In genomic region chr15:66505430-66505811, GRCh38 we compare ENCODE assay signal across 8 cellular contexts. TPM values are rescaled to one million over a fixed set of nuclear protein-coding genes. Genes with fewer than 3 reads are reported as not detected.
DNase-seq lines count a peak whose midpoint lies in the region; ATAC-seq, FAIRE-seq and TF ChIP-seq lines count a peak whose summit lies in the region.

No MANE protein-coding gene starts in this region.

- H3K27ac ChIP-seq in adrenal gland (peak overlapping the region; percentile 87 to 96 (median 92)), left lung (peak overlapping the region; percentile 93 to 95), tibial artery (peak overlapping the region; percentile 88 to 90)

- TF ChIP-seq CTCF in adrenal gland (IDR thresholded peaks at IDR 0.05) (no peak), left lung (IDR thresholded peaks at IDR 0.05) (no peak), tibial artery (IDR thresholded peaks at IDR 0.05) (no peak)

- H3K9me3 ChIP-seq in adrenal gland (replicated peaks in 1 of 3) = no peaks in the 10 kb centered on the region
- H3K9me3 ChIP-seq in left lung = no peaks in the 10 kb centered on the region
- no peaks in the 10 kb centered on the region for H3K9me3 ChIP-seq in tibial artery

- WGBS in adrenal gland, 4 donors = 0 to 3% (median 1%) methylated on average over 6 to 13 of the region's 13 CpGs

- peak; percentile 7 for ATAC-seq in HG03097 (IDR thresholded peaks at IDR 0.05; ENCODE audit: low FRiP score, unreplicated experiment)
- ATAC-seq in left lung = no peak
- no peak for ATAC-seq in GM18858 (IDR thresholded peaks at IDR 0.05; ENCODE audit: unreplicated experiment)
- ATAC-seq in GM18520 (IDR thresholded peaks at IDR 0.05; ENCODE audit: unreplicated experiment) = no peak

- DNase-seq in GM12891 (ENCODE audit: insufficient read length, low spot score) (no peak), adrenal gland (no peak), left lung (no peak), tibial artery (no peak), AML-193 (lab: John Stamatoyannopoulos, UW) (no peak)

- intact Hi-C loops in adrenal gland (cut with DNase I) (no loop called here), left lung (cut with DNase I) (no loop called here), tibial artery (cut with DNase I; ENCODE audit: low total_unique reads) (loop anchor here (5.0 kb wide), 1 partner anchor 347 kb away; no protein-coding TSS in a partner anchor)

- TF ChIP-seq POLR2A in GM12891 (IDR thresholded peaks at IDR 0.05; ENCODE audit: low read depth, low read length) (no peak), adrenal gland (IDR thresholded peaks at IDR 0.05) (peak in 1 of 2 donors; percentile 13)

- H3K4me1 ChIP-seq in adrenal gland (replicated peaks in 1 of 2) (peaks cover 14 to 28% of the 10 kb centered on the region in 2 donors), left lung (peaks cover 13 to 44% of the 10 kb centered on the region in 2 donors), tibial artery (peaks cover 0 to 27% (median 19%) of the 10 kb centered on the region in 4 donors)

- no peaks in the 10 kb centered on the region for H3K27me3 ChIP-seq in adrenal gland
- no peaks in the 10 kb centered on the region for H3K27me3 ChIP-seq in left lung
- no peaks in the 10 kb centered on the region for H3K27me3 ChIP-seq in tibial artery

- FAIRE-seq in GM12891 (lab: Jason Lieb, UNC) = peak; percentile 45

- peaks cover 0 to 28% of the 10 kb centered on the region in 2 donors for H3K36me3 ChIP-seq in adrenal gland (replicated peaks in 1 of 2)
- H3K36me3 ChIP-seq in left lung = peaks cover 9 to 31% of the 10 kb centered on the region in 2 donors
- peaks cover 26 to 28% (median 26%) of the 10 kb centered on the region in 3 donors for H3K36me3 ChIP-seq in tibial artery

- H3K4me3 ChIP-seq in adrenal gland (peak overlapping the region; percentile 79 to 91 (median 84)), left lung (peak overlapping the region; percentile 70 to 94), tibial artery (peak overlapping the region; percentile 77 to 78)

TF ChIP-seq in GM12891, 5 proteins besides CTCF, POLR2A, EP300 and RAD21:
- TF ChIP-seq POU2F2 (IDR thresholded peaks at IDR 0.05; ENCODE audit: low read depth, low read length) = no peak
- no peak for TF ChIP-seq TAF1 (IDR thresholded peaks at IDR 0.05; ENCODE audit: low read depth, low read length)
- TF ChIP-seq PAX5 (IDR thresholded peaks at IDR 0.05; ENCODE audit: insufficient read depth, low read length, severe bottlenecking) = no peak
- no peak for TF ChIP-seq POLR2AphosphoS5 (IDR thresholded peaks at IDR 0.05; ENCODE audit: low read depth, low read length)
- no peak for TF ChIP-seq SPI1 (IDR thresholded peaks at IDR 0.05; ENCODE audit: low read depth, low read length)

RNA-seq across cellular contexts. Expression of gene ZWILCH, which starts 0.3 kb away (rescaled TPM):
- polyA plus RNA-seq in GM12891 (2012; ENCODE audit: low read depth, missing spikeins) = 11.4 TPM
- 1 to 10 TPM; 1.1 to 6.1 (median 3.8) TPM for total RNA-seq in adrenal gland
- 1 to 10 TPM; 2.5 to 5.4 (median 2.7) TPM for polyA plus RNA-seq in adrenal gland
- total RNA-seq in left lung = 10 to 100 TPM in 1 of 2 donors, 1 to 10 TPM in 1; 8.6 to 13.6 TPM

RNA-seq across cellular contexts. Expression of gene RPL4, which starts 0.8 kb away (rescaled TPM):
- polyA plus RNA-seq in GM12891 (2012; ENCODE audit: low read depth, missing spikeins) = 6,764 TPM
- total RNA-seq in adrenal gland (1,000 to 10,000 TPM; 1,447 to 3,854 (median 2,056) TPM), left lung (1,000 to 10,000 TPM; 1,719 to 1,750 TPM)
- polyA plus RNA-seq in adrenal gland = 1,000 to 10,000 TPM; 2,371 to 3,619 (median 2,744) TPM

RNA-seq across cellular contexts. Expression of gene SNAPC5, which starts 7.9 kb away (rescaled TPM):
- 29.6 TPM for polyA plus RNA-seq in GM12891 (2012; ENCODE audit: low read depth, missing spikeins)
- total RNA-seq in adrenal gland = 10 to 100 TPM; 24.4 to 37.0 (median 30.1) TPM
- 10 to 100 TPM; 40.0 to 47.0 (median 42.0) TPM for polyA plus RNA-seq in adrenal gland
- 10 to 100 TPM; 17.9 to 19.4 TPM for total RNA-seq in left lung
